In genomic region chr10:53490553-53490952, GRCh38 we compare ENCODE assay signal across 30 cellular contexts.
"Had no signal": no experiment of that assay in that cellular context is flagged by ENCODE, and none has a peak within 500 bp of the region (broad histone marks: within the 10 kb centered on the region; RNA-seq: fewer than 3 reads in every experiment).

No MANE protein-coding gene starts in this region.

- FAIRE-seq: astrocyte, bronchial epithelial cell, endothelial cell of umbilical vein had no signal

- H3K27ac Mint-ChIP-seq: activated CD4-positive, alpha-beta memory T cell treated with anti-CD3 and anti-CD28 coated beads, Interleukin-2, amount 10 ng/mL, durations not matched to agents 7 days and 5 days; activated CD4-positive, alpha-beta T cell treated with anti-CD3 and anti-CD28 coated beads for 36 hours; activated CD4-positive, alpha-beta T cell treated with anti-CD3 and anti-CD28 coated beads, Interleukin-2, amount 10 ng/mL, durations not matched to agents 24 days and 14 days; activated naive CD4-positive, alpha-beta T cell treated with anti-CD3 and anti-CD28 coated beads, Interleukin-2, amount 10 ng/mL, durations not matched to agents 7 days and 5 days; activated naive CD4-positive, alpha-beta T cell treated with anti-CD3 and anti-CD28 coated beads, Interleukin-2, amount 50 U/mL, for 72 hours; activated T-cell treated with anti-CD3 and anti-CD28 coated beads, Interleukin-2, amount 50 U/mL, for 24 hours; activated T-cell treated with anti-CD3 and anti-CD28 coated beads, Interleukin-2, amount 50 U/mL, for 72 hours; dendritic cell treated with granulocyte-macrophage colony-stimulating factor and Interleukin-4, amounts not matched to agents 40 ng/mL and 50 ng/mL, for 4 days had no signal

- ATAC-seq: activated CD4-positive, alpha-beta T cell treated with anti-CD3 and anti-CD28 coated beads for 36 hours; activated naive CD4-positive, alpha-beta T cell treated with anti-CD3 and anti-CD28 coated beads, Interleukin-2, amount 50 U/mL, for 72 hours; activated T-cell treated with anti-CD3 and anti-CD28 coated beads, Interleukin-2, amount 50 U/mL, for 72 hours; gastroesophageal sphincter; heart right ventricle had no signal

- H3K4me1 Mint-ChIP-seq: activated CD4-positive, alpha-beta memory T cell treated with anti-CD3 and anti-CD28 coated beads, Interleukin-2, amount 10 ng/mL, durations not matched to agents 7 days and 5 days; activated CD4-positive, alpha-beta T cell treated with anti-CD3 and anti-CD28 coated beads for 36 hours; activated CD4-positive, alpha-beta T cell treated with anti-CD3 and anti-CD28 coated beads, Interleukin-2, amount 10 ng/mL, durations not matched to agents 24 days and 14 days; activated naive CD4-positive, alpha-beta T cell treated with anti-CD3 and anti-CD28 coated beads, Interleukin-2, amount 10 ng/mL, durations not matched to agents 7 days and 5 days; central memory CD8-positive, alpha-beta T cell had no signal

- H3K36me3 ChIP-seq: brain microvascular endothelial cell, esophagus squamous epithelium, gastroesophageal sphincter, heart right ventricle had no signal

- H3K27me3 ChIP-seq: brain microvascular endothelial cell, dorsolateral prefrontal cortex, esophagus squamous epithelium, gastroesophageal sphincter, heart right ventricle had no signal

- H3K4me1 ChIP-seq: esophagus squamous epithelium, gastroesophageal sphincter had no signal

- H3K36me3 Mint-ChIP-seq: activated naive CD4-positive, alpha-beta T cell treated with anti-CD3 and anti-CD28 coated beads, Interleukin-2, amount 10 ng/mL, durations not matched to agents 7 days and 5 days had no signal

- H3K4me3 ChIP-seq: coronary artery, dorsolateral prefrontal cortex, esophagus squamous epithelium, gastroesophageal sphincter, heart right ventricle had no signal

- H3K27ac ChIP-seq: brain microvascular endothelial cell, coronary artery, dorsolateral prefrontal cortex, epithelial cell of prostate, esophagus squamous epithelium, gastroesophageal sphincter, heart right ventricle had no signal

- DNase-seq: activated CD4-positive, alpha-beta memory T cell treated with anti-CD3 and anti-CD28 coated beads, Interleukin-2, amount 10 ng/mL, durations not matched to agents 7 days and 5 days; activated CD4-positive, alpha-beta T cell treated with anti-CD3 and anti-CD28 coated beads for 36 hours; activated CD4-positive, alpha-beta T cell treated with anti-CD3 and anti-CD28 coated beads, Interleukin-2, amount 10 ng/mL, durations not matched to agents 24 days and 14 days; activated CD4-positive, CD25-positive, alpha-beta regulatory T cell; activated CD4-positive, CD25-positive, alpha-beta regulatory T cell treated with anti-CD3 and anti-CD28 coated beads, Interleukin-2, amount 50 U/mL, for 72 hours; activated CD8-positive, alpha-beta memory T cell treated with anti-CD3 and anti-CD28 coated beads, Interleukin-2, amount 50 U/mL, for 48 hours; activated gamma-delta T cell; activated naive CD4-positive, alpha-beta T cell; activated naive CD4-positive, alpha-beta T cell treated with anti-CD3 and anti-CD28 coated beads, Interleukin-2, amount 10 ng/mL, durations not matched to agents 7 days and 5 days; activated T-cell treated with anti-CD3 and anti-CD28 coated beads for 4 hours; activated T-cell treated with anti-CD3 and anti-CD28 coated beads, Interleukin-2, amount 50 U/mL, for 24 hours; activated T-cell treated with anti-CD3 and anti-CD28 coated beads, Interleukin-2, amount 50 U/mL, for 72 hours; amniotic stem cell; anterior cingulate cortex; brain microvascular endothelial cell; dorsolateral prefrontal cortex; effector memory CD4-positive, alpha-beta T cell; esophagus squamous epithelium; foreskin melanocyte; heart right ventricle; T-helper 2 cell had no signal

- H3K27me3 Mint-ChIP-seq: activated CD4-positive, alpha-beta memory T cell treated with anti-CD3 and anti-CD28 coated beads, Interleukin-2, amount 10 ng/mL, durations not matched to agents 7 days and 5 days; activated CD4-positive, alpha-beta T cell treated with anti-CD3 and anti-CD28 coated beads for 36 hours; activated CD4-positive, alpha-beta T cell treated with anti-CD3 and anti-CD28 coated beads, Interleukin-2, amount 10 ng/mL, durations not matched to agents 24 days and 14 days; activated naive CD4-positive, alpha-beta T cell treated with anti-CD3 and anti-CD28 coated beads, Interleukin-2, amount 10 ng/mL, durations not matched to agents 7 days and 5 days; activated T-cell treated with anti-CD3 and anti-CD28 coated beads, Interleukin-2, amount 50 U/mL, for 24 hours; central memory CD8-positive, alpha-beta T cell; dendritic cell treated with granulocyte-macrophage colony-stimulating factor and Interleukin-4, amounts not matched to agents 40 ng/mL and 50 ng/mL, for 4 days had no signal

- H3K4me3 Mint-ChIP-seq: activated CD4-positive, alpha-beta memory T cell treated with anti-CD3 and anti-CD28 coated beads, Interleukin-2, amount 10 ng/mL, durations not matched to agents 7 days and 5 days; activated CD4-positive, alpha-beta T cell treated with anti-CD3 and anti-CD28 coated beads for 36 hours; activated CD4-positive, alpha-beta T cell treated with anti-CD3 and anti-CD28 coated beads, Interleukin-2, amount 10 ng/mL, durations not matched to agents 24 days and 14 days; activated naive CD4-positive, alpha-beta T cell treated with anti-CD3 and anti-CD28 coated beads, Interleukin-2, amount 10 ng/mL, durations not matched to agents 7 days and 5 days; activated T-cell treated with anti-CD3 and anti-CD28 coated beads, Interleukin-2, amount 50 U/mL, for 24 hours; activated T-cell treated with anti-CD3 and anti-CD28 coated beads, Interleukin-2, amount 50 U/mL, for 72 hours; central memory CD8-positive, alpha-beta T cell; dendritic cell treated with granulocyte-macrophage colony-stimulating factor and Interleukin-4, amounts not matched to agents 40 ng/mL and 50 ng/mL, for 4 days had no signal
